Comparison of ENCODE assay signal across 8 cellular contexts in genomic region chr7:124896001-124896400, GRCh38.
"Had no signal": no experiment of that assay in that cellular context is flagged by ENCODE, and none has a peak within 500 bp of the region (broad histone marks: within the 10 kb centered on the region; RNA-seq: fewer than 3 reads in every experiment).

No MANE protein-coding gene starts in this region.

- FAIRE-seq: H1, H54 had no signal

- ATAC-seq: GM23338 had no signal

- H3K27ac ChIP-seq: HL-60 had no signal

- H2AFZ ChIP-seq: GM23338 had no signal

- H3K4me2 ChIP-seq: GM23338 had no signal

- DNase-seq: H9, HCEC 1CT, Kasumi-1, KG1 had no signal

- H3K4me3 ChIP-seq: GM23338 had no signal
